In the genomic region with DNA sequence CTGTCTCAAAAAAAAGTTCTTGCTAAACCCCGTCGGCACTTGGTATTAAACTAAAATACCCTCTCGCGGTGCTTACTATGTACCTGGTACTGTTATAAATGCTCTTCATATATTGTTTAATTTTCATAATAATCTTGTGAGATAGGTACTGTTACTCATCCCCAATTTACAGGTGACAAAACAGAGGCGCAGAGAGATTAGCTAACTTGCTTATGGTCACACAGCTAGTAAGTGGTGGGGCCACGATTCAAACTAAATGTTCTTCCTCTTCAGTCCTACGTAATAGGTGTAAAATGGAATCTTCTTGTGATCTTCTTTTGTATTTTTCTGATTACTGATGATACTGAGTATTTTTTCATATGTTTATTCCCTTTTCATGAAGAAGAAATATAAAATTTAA, we compare ENCODE assay signal across 13 cellular contexts.
"Had no signal": no experiment of that assay in that cellular context is flagged by ENCODE, and none has a peak within 500 bp of the region (broad histone marks: within the 10 kb centered on the region; RNA-seq: fewer than 3 reads in every experiment).

No MANE protein-coding gene starts in this region.

- H3K27ac ChIP-seq: esophagus squamous epithelium, lower lobe of right lung had no signal

- H3K27me3 Mint-ChIP-seq: activated CD4-positive, alpha-beta T cell treated with anti-CD3 and anti-CD28 coated beads, Interleukin-2, amount 10 ng/mL, durations not matched to agents 7 days and 5 days; activated naive CD8-positive, alpha-beta T cell treated with anti-CD3 and anti-CD28 coated beads, Interleukin-2, amount 50 U/mL, for 24 hours; progenitor cell of endocrine pancreas; type B pancreatic cell had no signal

- H3K4me3 ChIP-seq: esophagus squamous epithelium, lower lobe of right lung had no signal

- H3K4me3 Mint-ChIP-seq: activated CD4-positive, alpha-beta T cell treated with anti-CD3 and anti-CD28 coated beads, Interleukin-2, amount 10 ng/mL, durations not matched to agents 7 days and 5 days; activated naive CD8-positive, alpha-beta T cell treated with anti-CD3 and anti-CD28 coated beads, Interleukin-2, amount 50 U/mL, for 24 hours; type B pancreatic cell; WTC11 had no signal

- H3K36me3 Mint-ChIP-seq: WTC11 had no signal

- H3K36me3 ChIP-seq: lower lobe of right lung had no signal

- H3K27ac Mint-ChIP-seq: progenitor cell of endocrine pancreas, type B pancreatic cell, WTC11 had no signal

- H3K9me3 ChIP-seq: esophagus squamous epithelium, lower lobe of right lung had no signal

- H3K9me3 Mint-ChIP-seq: activated CD4-positive, alpha-beta T cell treated with anti-CD3 and anti-CD28 coated beads, Interleukin-2, amount 10 ng/mL, durations not matched to agents 7 days and 5 days; activated naive CD8-positive, alpha-beta T cell treated with anti-CD3 and anti-CD28 coated beads, Interleukin-2, amount 50 U/mL, for 24 hours; type B pancreatic cell; WTC11 had no signal

- ATAC-seq: activated naive CD8-positive, alpha-beta T cell treated with anti-CD3 and anti-CD28 coated beads, Interleukin-2, amount 50 U/mL, for 24 hours; lower lobe of right lung; WTC11 had no signal

- DNase-seq: activated CD4-positive, alpha-beta T cell treated with anti-CD3 and anti-CD28 coated beads, Interleukin-2, amount 10 ng/mL, durations not matched to agents 7 days and 5 days; activated naive CD8-positive, alpha-beta T cell treated with anti-CD3 and anti-CD28 coated beads, Interleukin-2, amount 50 U/mL, for 24 hours; esophagus squamous epithelium; foreskin fibroblast; glutamatergic neuron; lower lobe of right lung; midbrain; occipital lobe; right cardiac atrium; stimulated activated naive CD4-positive, alpha-beta T cell had no signal

- H3K27me3 ChIP-seq: esophagus squamous epithelium had no signal
